In the genomic region with DNA sequence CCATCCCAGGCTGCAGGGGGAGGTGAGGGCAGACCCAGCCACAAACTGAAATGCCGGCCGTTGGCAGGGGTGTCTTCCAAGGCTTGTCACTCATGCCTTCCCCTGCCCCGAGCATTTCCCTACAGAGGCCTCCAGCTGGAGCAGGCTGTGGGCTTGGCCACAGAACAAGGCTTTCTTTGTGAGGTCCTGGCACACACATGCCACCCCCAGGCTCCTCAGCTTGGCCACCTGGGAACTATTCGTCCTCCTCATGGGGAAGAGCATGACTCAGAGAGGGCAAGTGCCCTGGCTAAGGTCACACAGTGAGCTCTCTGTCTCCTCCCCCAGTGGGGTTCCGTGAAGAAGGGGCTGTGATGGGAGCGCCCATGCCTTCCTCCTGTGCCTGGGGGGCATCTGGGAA, we compare ENCODE assay signal across 1 cellular context.
A peak's percentile ranks its signal among the peaks of the same experiment; 100 is the strongest.
TF ChIP-seq lines count a peak whose summit lies in the region.

No MANE protein-coding gene starts in this region.

TF ChIP-seq in HepG2, 621 proteins besides CTCF, POLR2A, EP300 and RAD21:
- TF ChIP-seq HNRNPL (IDR thresholded peaks at IDR 0.05; ENCODE audit: low read depth, low read length) = peak; percentile 65; the same call in 1 of the 2 replicates
- TF ChIP-seq FOSL2 (CRISPR knock-in tag; IDR thresholded peaks at IDR 0.05) = 0 out of 2 replicates have a peak, but pooled peaks have one; percentile 18
- TF ChIP-seq SMAD9 (CRISPR knock-in tag; IDR thresholded peaks at IDR 0.05) = no peak
- peak; percentile 98 for TF ChIP-seq ZNF768 (CRISPR knock-in tag; IDR thresholded peaks at IDR 0.05)
